Comparison of ENCODE assay signal across 20 cellular contexts in the genomic region with DNA sequence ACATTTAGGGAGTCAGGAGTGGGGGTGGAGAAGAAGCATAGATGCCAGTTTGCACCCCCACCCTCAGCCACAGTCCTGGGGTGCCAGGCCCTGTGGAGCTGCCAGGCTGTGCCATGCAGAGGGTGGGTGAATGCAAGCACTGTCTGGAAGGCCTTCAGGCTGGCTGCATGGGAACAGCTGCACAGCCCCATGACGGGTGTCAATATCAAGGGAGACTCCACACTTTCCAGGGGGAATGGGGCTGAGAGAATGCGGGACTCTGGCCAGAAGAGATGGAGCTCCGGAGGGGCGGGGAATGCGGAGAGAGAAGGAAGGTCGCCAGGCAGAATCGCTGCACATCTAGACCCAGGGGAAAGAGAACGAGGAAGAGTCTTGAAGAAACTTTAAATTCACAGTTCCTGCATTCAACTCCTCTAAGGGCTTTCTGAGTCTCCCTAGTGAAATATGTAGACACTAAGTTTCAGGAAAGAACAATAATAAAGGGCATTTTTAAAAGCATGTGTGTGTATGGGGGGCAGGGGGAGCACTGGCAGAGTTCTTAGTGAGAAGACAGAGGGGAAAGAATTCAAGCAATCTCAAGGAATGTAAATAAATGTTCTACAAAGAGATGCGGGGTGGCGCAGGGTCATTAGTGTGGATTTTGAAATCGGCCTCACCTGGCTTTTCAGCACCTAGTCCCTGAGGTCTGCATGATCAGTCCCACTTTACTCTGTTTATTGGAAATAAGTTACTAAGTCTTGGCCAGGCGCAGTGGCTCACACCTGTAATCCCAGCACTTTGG. TPM values are rescaled to one million over a fixed set of nuclear protein-coding genes. Genes with fewer than 3 reads are reported as not detected.
DNase-seq lines count a peak whose midpoint lies in the region; ATAC-seq, FAIRE-seq and TF ChIP-seq lines count a peak whose summit lies in the region.
"Had no signal": no experiment of that assay in that cellular context is flagged by ENCODE, and none has a peak within 500 bp of the region (broad histone marks: within the 10 kb centered on the region; RNA-seq: fewer than 3 reads in every experiment).

No MANE protein-coding gene starts in this region.

- peak overlapping the region; percentile 82 for H2AFZ ChIP-seq in neural progenitor cell (replicated peaks)

- peaks cover 27% of the 10 kb centered on the region for H3K4me1 Mint-ChIP-seq in neural progenitor cell
- no peaks in the 10 kb centered on the region for H3K4me1 Mint-ChIP-seq in stimulated activated naive CD8-positive, alpha-beta T cell treated with anti-CD3 and anti-CD28 coated beads, Interleukin-15, amount 100 ng/mL, for 72 hours
- H3K4me1 Mint-ChIP-seq: activated CD4-positive, alpha-beta T cell treated with anti-CD3 and anti-CD28 coated beads for 36 hours had no signal

- H3K79me2 ChIP-seq in neural progenitor cell (ENCODE audit: low read depth), result no peaks in the 10 kb centered on the region

- H3K27ac ChIP-seq in RWPE2 (ENCODE audit: poor library complexity, severe bottlenecking) (no peak overlapping the region), neural progenitor cell (peak overlapping the region; percentile 83)
- H3K27ac ChIP-seq: cardiac muscle cell, gastrocnemius medialis, left ventricle myocardium inferior, psoas muscle, testis had no signal

- H3K9me3 ChIP-seq in RWPE2 (ENCODE audit: severe bottlenecking) (no peaks in the 10 kb centered on the region), neural progenitor cell (ENCODE audit: low read depth) (peaks cover 3% of the 10 kb centered on the region)
- H3K9me3 ChIP-seq: gastrocnemius medialis, testis had no signal

- peaks cover 17% of the 10 kb centered on the region for H3K9me3 Mint-ChIP-seq in neural progenitor cell
- peaks cover 23 to 28% of the 10 kb centered on the region in 2 donors for H3K9me3 Mint-ChIP-seq in stimulated activated naive CD8-positive, alpha-beta T cell treated with anti-CD3 and anti-CD28 coated beads, Interleukin-15, amount 100 ng/mL, for 72 hours

- H3K27me3 Mint-ChIP-seq in neural progenitor cell (ENCODE audit: insufficient read depth, low read depth), result peaks cover 2% of the 10 kb centered on the region
- peaks cover 29% of the 10 kb centered on the region for H3K27me3 Mint-ChIP-seq in stimulated activated naive CD8-positive, alpha-beta T cell treated with anti-CD3 and anti-CD28 coated beads, Interleukin-15, amount 100 ng/mL, for 72 hours

- H3K9ac ChIP-seq in neural progenitor cell, result no peak overlapping the region

- no peak overlapping the region for H3K27ac Mint-ChIP-seq in neural progenitor cell
- no peak overlapping the region for H3K27ac Mint-ChIP-seq in stimulated activated naive CD8-positive, alpha-beta T cell treated with anti-CD3 and anti-CD28 coated beads, Interleukin-15, amount 100 ng/mL, for 72 hours
- H3K27ac Mint-ChIP-seq: activated CD4-positive, alpha-beta T cell treated with anti-CD3 and anti-CD28 coated beads for 36 hours; activated T-helper 2 cell treated with anti-CD3 and anti-CD28 coated beads, Interferon-gamma antibody, Interleukin-2, Interleukin-4, amounts not matched to agents 10 μg/mL and 5 μg/mL and 100 μg/mL, durations not matched to agents 14 hours and 24 hours and 36 hours had no signal

- H4K20me1 ChIP-seq in neural progenitor cell (ENCODE audit: low read depth), result no peaks in the 10 kb centered on the region

- H3K4me1 ChIP-seq in RWPE2 (ENCODE audit: insufficient read depth, poor library complexity, severe bottlenecking) (peaks cover 2% of the 10 kb centered on the region), neural progenitor cell (peaks cover 36% of the 10 kb centered on the region)
- H3K4me1 ChIP-seq: psoas muscle, testis had no signal

- peak; percentile 34 for FAIRE-seq in frontal cortex (lab: Jason Lieb, UNC)

- peak; percentile 33 for DNase-seq in RWPE2 (ENCODE audit: low spot score)
- DNase-seq in frontal cortex (ENCODE audit: low spot score in 2 of 2), result peak; percentile 42 to 51
- peak; percentile 35 for DNase-seq in neural progenitor cell (ENCODE audit: low spot score)
- peak; percentile 95 for DNase-seq in superior temporal gyrus (ENCODE audit: extremely low spot score)
- DNase-seq in stimulated activated CD4-positive, alpha-beta T cell treated with anti-CD3 and anti-CD28 coated beads, Interleukin-4, amount 100 ng/mL, for 4 hours, result no peak
- DNase-seq in DMS153 treated with DMSO at 0.1 percent for 48 hours (lab: John Stamatoyannopoulos, UW; ENCODE audit: unreplicated experiment), result no peak
- DNase-seq in stimulated activated naive CD8-positive, alpha-beta T cell treated with anti-CD3 and anti-CD28 coated beads, Interleukin-15, amount 100 ng/mL, for 72 hours, result no peak
- DNase-seq: activated CD4-positive, alpha-beta T cell treated with anti-CD3 and anti-CD28 coated beads for 36 hours; DMS79 treated with DMSO at 0.1 percent for 48 hours; effector CD4-positive, alpha-beta T cell; gastrocnemius medialis; left ventricle myocardium inferior; NCI-H2029 treated with DMSO at 0.1 percent for 48 hours; NCI-H446 treated with DMSO at 0.1 percent for 48 hours; psoas muscle; RPMI8226; stimulated activated CD8-positive, alpha-beta memory T cell treated with anti-CD3 and anti-CD28 coated beads, Interleukin-4, amount 100 ng/mL, for 48 hours; testis had no signal

- peaks cover 36% of the 10 kb centered on the region for H3F3A ChIP-seq in neural progenitor cell (ENCODE audit: low read depth)

- H3K4me2 ChIP-seq in neural progenitor cell, result peak overlapping the region; percentile 46

- no peak for ATAC-seq in RWPE2 (ENCODE audit: low read depth)
- ATAC-seq in stimulated activated naive CD8-positive, alpha-beta T cell treated with anti-CD3 and anti-CD28 coated beads, Interleukin-15, amount 100 ng/mL, for 72 hours, result no peak
- ATAC-seq: activated CD4-positive, alpha-beta T cell treated with anti-CD3 and anti-CD28 coated beads for 36 hours had no signal

- H3K4me3 ChIP-seq in RWPE2 (ENCODE audit: severe bottlenecking) (no peak overlapping the region), neural progenitor cell (no peak overlapping the region)
- H3K4me3 ChIP-seq: cardiac muscle cell, gastrocnemius medialis, left ventricle myocardium inferior, psoas muscle, testis had no signal

- H3K27me3 ChIP-seq in RWPE2 (ENCODE audit: insufficient read depth, poor library complexity, severe bottlenecking) (no peaks in the 10 kb centered on the region), neural progenitor cell (no peaks in the 10 kb centered on the region)
- H3K27me3 ChIP-seq: cardiac muscle cell, gastrocnemius medialis, testis had no signal

- H3K36me3 Mint-ChIP-seq in neural progenitor cell, result no peaks in the 10 kb centered on the region

- no peak overlapping the region for H3K4me3 Mint-ChIP-seq in neural progenitor cell
- H3K4me3 Mint-ChIP-seq in stimulated activated naive CD8-positive, alpha-beta T cell treated with anti-CD3 and anti-CD28 coated beads, Interleukin-15, amount 100 ng/mL, for 72 hours, result no peak overlapping the region
- H3K4me3 Mint-ChIP-seq: activated CD4-positive, alpha-beta T cell treated with anti-CD3 and anti-CD28 coated beads for 36 hours had no signal

- no peaks in the 10 kb centered on the region for H3K36me3 ChIP-seq in RWPE2 (ENCODE audit: low read depth)
- H3K36me3 ChIP-seq in neural progenitor cell, result no peaks in the 10 kb centered on the region
- H3K36me3 ChIP-seq: cardiac muscle cell, gastrocnemius medialis, left ventricle myocardium inferior had no signal

- no peak for TF ChIP-seq CTCF in RWPE2 (IDR thresholded peaks at IDR 0.05; ENCODE audit: poor library complexity, severe bottlenecking)
- TF ChIP-seq CTCF in neural progenitor cell (IDR thresholded peaks at IDR 0.05), result no peak

RNA-seq across cellular contexts. Expression of a gene that starts 59.1 kb away (rescaled TPM):
- total RNA-seq in frontal cortex (54.2 TPM), neural progenitor cell (ENCODE audit: low replicate concordance) (144 and 175 TPM in 2 replicates)

Comparison
In these comparisons a context has a peak if more than half of its experiments do, and no peak if none do; other contexts are left out.
1. DNase-seq: peak in RWPE2 (single experiment), frontal cortex (2 of 2), neural progenitor cell (single experiment) and superior temporal gyrus (single experiment); none in stimulated activated CD4-positive, alpha-beta T cell treated with anti-CD3 and anti-CD28 coated beads, Interleukin-4, amount 100 ng/mL, for 4 hours (0 of 2), DMS153 treated with DMSO at 0.1 percent for 48 hours (single experiment) and stimulated activated naive CD8-positive, alpha-beta T cell treated with anti-CD3 and anti-CD28 coated beads, Interleukin-15, amount 100 ng/mL, for 72 hours (0 of 2).